In genomic region chr4:186887211-186887785, GRCh38 we compare ENCODE assay signal across 14 cellular contexts.
A peak's percentile ranks its signal among the peaks of the same experiment; 100 is the strongest.
DNase-seq lines count a peak whose midpoint lies in the region; ATAC-seq and TF ChIP-seq lines count a peak whose summit lies in the region.
"Had no signal": no experiment of that assay in that cellular context is flagged by ENCODE, and none has a peak within 500 bp of the region (broad histone marks: within the 10 kb centered on the region; RNA-seq: fewer than 3 reads in every experiment).

No MANE protein-coding gene starts in this region.

- no peak overlapping the region for H2BK120ac ChIP-seq in neuronal stem cell (ENCODE audit: low read depth, low read length)

- in situ Hi-C loops in HAP-1 (cut with MboI; ENCODE audit: low sequenced_read_pairs) = no loop called here
- in situ Hi-C loops in Panc1 (cut with HindIII; ENCODE audit: low pct_unique_long_range_greater_than_20kb, low sequenced_read_pairs) = no loop called here

- H3K27ac ChIP-seq in Panc1 (ENCODE audit: low read length) (peak overlapping the region; percentile 63), epithelial cell of prostate (peak overlapping the region; percentile 77), neuronal stem cell (replicated peaks; ENCODE audit: low read length) (no peak overlapping the region), caudate nucleus (ENCODE audit: low read depth, low read length) (no peak overlapping the region)
- H3K27ac ChIP-seq: brain microvascular endothelial cell, uterus had no signal

- POLR2A ChIA-PET in Panc1 (lab: Charles Lee) = interaction anchor here (0.6 kb wide), 1 partner anchor 43 kb away, joined by 3 read pairs; no protein-coding TSS in a partner anchor

- H3K27me3 ChIP-seq in HAP-1 (ENCODE audit: low read depth) (no peaks in the 10 kb centered on the region), Panc1 (ENCODE audit: control insufficient read depth, insufficient read depth, low read length) (no peaks in the 10 kb centered on the region), neuronal stem cell (ENCODE audit: control insufficient read depth in 3 of 3, insufficient read depth in 3 of 3, low read depth in 1 of 3, low read length in 3 of 3) (no peaks in the 10 kb centered on the region)
- H3K27me3 ChIP-seq: brain microvascular endothelial cell, uterus had no signal

- WGBS in neuronal stem cell (ENCODE audit: extremely low coverage in 2 of 2, insufficient read length in 2 of 2, insufficient replicate concordance in 1 of 2), 2 donors = no CpG with 5 or more reads among the region's 6 CpGs

- peak; percentile 84 to 99 for DNase-seq in HAP-1 (ENCODE audit: low spot score in 2 of 2)
- DNase-seq in Panc1 (ENCODE audit: low read depth, low spot score) = no peak
- no peak for DNase-seq in epithelial cell of prostate (ENCODE audit: low read depth, low spot score)
- peak; percentile 15 for DNase-seq in neuronal stem cell (ENCODE audit: low spot score)
- no peak for DNase-seq in nucleus accumbens (lab: John Stamatoyannopoulos, UW)
- no peak for DNase-seq in caudate nucleus (lab: John Stamatoyannopoulos, UW)
- DNase-seq: brain microvascular endothelial cell; CD4-positive, CD25-positive, alpha-beta regulatory T cell; left cardiac atrium; naive B cell; NCI-H1092 treated with DMSO at 0.1 percent for 48 hours; T-helper 9 cell; uterus had no signal

- no peak overlapping the region for H3K23ac ChIP-seq in neuronal stem cell (ENCODE audit: low read depth, low read length, poor library complexity)

- H3K4ac ChIP-seq in neuronal stem cell (ENCODE audit: low read length) = no peak overlapping the region

- H4K91ac ChIP-seq in neuronal stem cell (ENCODE audit: low read depth, low read length, poor library complexity) = no peak overlapping the region

- TF ChIP-seq CTCF in Panc1 (IDR thresholded peaks at IDR 0.05) = no peak

- H3K9ac ChIP-seq in neuronal stem cell (ENCODE audit: low read depth, low read length, poor library complexity) = no peak overlapping the region

- intact Hi-C loops in Panc1 (cut with micrococcal nuclease; ENCODE audit: unreplicated experiment) = no loop called here

- CTCF ChIA-PET in Panc1 (lab: Charles Lee) = no interaction called here

- no peak overlapping the region for H3K4me2 ChIP-seq in neuronal stem cell (ENCODE audit: insufficient read depth, low read length, poor library complexity, severe bottlenecking)

- H2AFZ ChIP-seq in neuronal stem cell (ENCODE audit: low read length) = peak overlapping the region; percentile 42

- no peaks in the 10 kb centered on the region for H3K79me1 ChIP-seq in neuronal stem cell (ENCODE audit: low read depth, low read length)

- no peak overlapping the region for H3K4me3 ChIP-seq in HAP-1
- H3K4me3 ChIP-seq in Panc1 (ENCODE audit: low read depth in 2 of 2, low read length in 2 of 2) = no peak overlapping the region
- H3K4me3 ChIP-seq in neuronal stem cell (ENCODE audit: low read length in 2 of 2) = peak overlapping the region in 1 of 2 donors; percentile 63
- H3K4me3 ChIP-seq: uterus had no signal

- peak; percentile 66; the same call in 1 of the 2 replicates for ATAC-seq in Panc1
- no peak for ATAC-seq in HG03460 (IDR thresholded peaks at IDR 0.05; ENCODE audit: unreplicated experiment)
- ATAC-seq: left cardiac atrium had no signal

- H2AK5ac ChIP-seq in neuronal stem cell (ENCODE audit: low read depth, low read length) = no peak overlapping the region

- no TSS peak for BruUV-seq in Panc1 (replicated peaks; lab: Mats Ljungman, UMichigan)

- H3K9me3 ChIP-seq in HAP-1 (no peaks in the 10 kb centered on the region), Panc1 (ENCODE audit: control insufficient read depth, insufficient read depth, low read depth, low read length) (no peaks in the 10 kb centered on the region), neuronal stem cell (replicated peaks in 1 of 2; ENCODE audit: control insufficient read depth in 2 of 2, insufficient read depth in 1 of 2, low read depth in 1 of 2, low read length in 2 of 2) (no peaks in the 10 kb centered on the region)
- H3K9me3 ChIP-seq: uterus had no signal

- H2BK15ac ChIP-seq in neuronal stem cell (ENCODE audit: low read length) = no peak overlapping the region

- H4K8ac ChIP-seq in neuronal stem cell (ENCODE audit: low read depth, low read length) = no peak overlapping the region

- no peak overlapping the region for H3K14ac ChIP-seq in neuronal stem cell (ENCODE audit: low read length)

- H3K18ac ChIP-seq in neuronal stem cell (ENCODE audit: low read length) = no peak overlapping the region

- no peak overlapping the region for H2BK12ac ChIP-seq in neuronal stem cell (ENCODE audit: low read length)

- no peak overlapping the region for H2BK5ac ChIP-seq in neuronal stem cell (ENCODE audit: low read length)

- H3K36me3 ChIP-seq in HAP-1 (replicated peaks) (no peaks in the 10 kb centered on the region), Panc1 (ENCODE audit: control insufficient read depth, insufficient read depth, low read length) (no peaks in the 10 kb centered on the region), neuronal stem cell (replicated peaks in 1 of 2; ENCODE audit: control insufficient read depth in 2 of 2, insufficient read depth in 2 of 2, low read length in 2 of 2) (peaks cover 0 to 6% of the 10 kb centered on the region in 2 donors)
- H3K36me3 ChIP-seq: brain microvascular endothelial cell, uterus had no signal

- H3K4me1 ChIP-seq in HAP-1 = peaks cover 19% of the 10 kb centered on the region
- H3K4me1 ChIP-seq in Panc1 (ENCODE audit: control insufficient read depth, insufficient read depth, low read length) = peaks cover 11% of the 10 kb centered on the region
- peaks cover 9 to 14% of the 10 kb centered on the region in 2 donors for H3K4me1 ChIP-seq in neuronal stem cell (ENCODE audit: control insufficient read depth in 2 of 2, insufficient read depth in 1 of 2, low read depth in 1 of 2, low read length in 2 of 2)
- H3K4me1 ChIP-seq: uterus had no signal

Comparison
In these comparisons a context has a peak if more than half of its experiments do, and no peak if none do; other contexts are left out.
1. DNase-seq: peak in HAP-1 (2 of 2) and neuronal stem cell (single experiment); none in Panc1 (single experiment), epithelial cell of prostate (single experiment), nucleus accumbens (0 of 56) and caudate nucleus (0 of 61).
2. H3K27ac ChIP-seq: peak in Panc1 (single experiment) and epithelial cell of prostate (single experiment); none in neuronal stem cell (single experiment) and caudate nucleus (single experiment).